ENCODE assay signal across 1 cellular context in the genomic region with DNA sequence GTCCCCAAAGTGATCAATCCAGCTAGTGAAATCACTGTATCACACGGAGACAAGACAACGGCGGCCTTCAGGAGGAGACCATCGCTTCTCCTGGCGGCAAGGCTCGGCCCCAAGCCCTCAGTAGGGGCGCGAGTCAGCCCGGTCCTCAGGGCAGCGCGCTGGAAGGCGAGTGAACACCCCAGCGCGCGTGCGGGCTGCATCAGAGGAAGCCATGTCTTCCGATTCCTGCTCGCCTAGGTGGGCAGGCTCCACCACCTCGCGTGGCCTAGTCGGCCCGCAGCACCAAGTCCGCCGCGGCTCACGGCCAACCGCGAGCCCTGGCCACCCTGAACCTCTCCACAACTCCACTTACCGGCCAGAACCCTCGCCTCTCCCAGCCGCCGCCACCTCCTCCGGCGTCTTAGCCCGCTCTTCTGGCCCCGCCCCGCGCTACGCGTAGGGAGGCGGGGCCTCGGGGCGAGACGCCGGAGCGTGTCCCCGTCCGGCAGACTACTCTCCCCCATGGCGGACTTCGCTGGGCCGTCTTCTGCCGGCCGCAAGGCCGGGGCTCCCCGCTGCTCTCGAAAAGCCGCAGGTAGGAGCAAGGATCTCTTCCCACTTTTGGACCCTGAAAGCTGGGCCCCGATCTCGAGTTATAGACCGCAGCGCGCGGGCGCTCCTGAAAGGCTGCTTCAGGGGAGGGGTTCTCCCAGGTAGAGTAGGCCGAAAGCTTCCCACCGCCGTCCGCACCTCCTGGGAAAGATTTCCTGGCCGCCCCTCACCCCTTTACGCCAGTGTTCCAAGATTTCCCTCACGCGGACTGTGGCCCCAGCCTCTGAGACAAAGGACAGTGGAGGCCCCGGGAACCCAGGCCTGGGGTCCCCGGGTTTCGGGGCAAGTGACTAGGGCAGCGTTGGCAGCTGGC.
TF ChIP-seq lines count a peak whose summit lies in the region.

Gene GLMN, minus strand, starts transcription at position 415 of the 904 bp plus-strand sequence. CDS start 988 bp downstream, outside the sequence.
Gene RPAP2, plus strand, starts transcription at position 487 of the 904 bp plus-strand sequence. Its CDS starts 15 bp downstream, at position 502.

TF ChIP-seq in WTC11, 78 proteins besides CTCF, POLR2A, EP300 and RAD21 (continued from another document and continues in another):
- TF ChIP-seq ZNF425 (CRISPR knock-in tag; conservative IDR thresholded peaks at IDR 0.05) (no peak), ZNF232 (CRISPR knock-in tag; IDR thresholded peaks at IDR 0.05) (peak; percentile 31; the same call in 1 of the 2 replicates), ZNF512 (CRISPR knock-in tag; IDR thresholded peaks at IDR 0.05; ENCODE audit: borderline replicate concordance) (no peak), SP1 (CRISPR knock-in tag; conservative IDR thresholded peaks at IDR 0.05) (peak; percentile 63; the same call in 1 of the 2 replicates), CBFB (CRISPR knock-in tag; IDR thresholded peaks at IDR 0.05; ENCODE audit: low read depth) (no peak), HMGA2 (CRISPR knock-in tag; IDR thresholded peaks at IDR 0.05) (no peak), IRF2 (CRISPR knock-in tag; IDR thresholded peaks at IDR 0.05; ENCODE audit: borderline replicate concordance, low read depth) (no peak), TCF7 (CRISPR knock-in tag; IDR thresholded peaks at IDR 0.05; ENCODE audit: low read depth) (no peak), PRRX2 (CRISPR knock-in tag; IDR thresholded peaks at IDR 0.05) (no peak), JUN (CRISPR knock-in tag; IDR thresholded peaks at IDR 0.05) (no peak), GRHL2 (CRISPR knock-in tag; IDR thresholded peaks at IDR 0.05; ENCODE audit: insufficient replicate concordance, severe bottlenecking) (no peak), ZNF121 (CRISPR knock-in tag; IDR thresholded peaks at IDR 0.05) (no peak), NR1H2 (CRISPR knock-in tag; IDR thresholded peaks at IDR 0.05) (no peak), CREM (CRISPR knock-in tag; IDR thresholded peaks at IDR 0.05) (peak; percentile 63; the same call in 1 of the 2 replicates), ZNF423 (CRISPR knock-in tag; IDR thresholded peaks at IDR 0.05) (no peak), E2F4 (CRISPR knock-in tag; IDR thresholded peaks at IDR 0.05; ENCODE audit: borderline replicate concordance, low read depth) (no peak), CDX4 (CRISPR knock-in tag; IDR thresholded peaks at IDR 0.05; ENCODE audit: borderline replicate concordance) (no peak), AFF4 (CRISPR knock-in tag; IDR thresholded peaks at IDR 0.05; ENCODE audit: borderline replicate concordance) (no peak), USF1 (CRISPR knock-in tag; IDR thresholded peaks at IDR 0.05) (peak; percentile 73), NFATC4 (CRISPR knock-in tag; IDR thresholded peaks at IDR 0.05) (no peak), ZNF263 (CRISPR knock-in tag; IDR thresholded peaks at IDR 0.05; ENCODE audit: low read depth) (no peak), MYBL2 (CRISPR knock-in tag; IDR thresholded peaks at IDR 0.05) (no peak), TEAD4 (CRISPR knock-in tag; IDR thresholded peaks at IDR 0.05) (0 out of 2 replicates have a peak, but pooled peaks have one; percentile 34), USF2 (CRISPR knock-in tag; IDR thresholded peaks at IDR 0.05) (0 out of 2 replicates have a peak, but pooled peaks have one; percentile 25), GABPB1 (CRISPR knock-in tag; IDR thresholded peaks at IDR 0.05) (no peak; the same call in 1 of the 2 replicates), STAT6 (CRISPR knock-in tag; conservative IDR thresholded peaks at IDR 0.05; ENCODE audit: low read depth) (no peak)
- TF ChIP-seq, protein P1, sequence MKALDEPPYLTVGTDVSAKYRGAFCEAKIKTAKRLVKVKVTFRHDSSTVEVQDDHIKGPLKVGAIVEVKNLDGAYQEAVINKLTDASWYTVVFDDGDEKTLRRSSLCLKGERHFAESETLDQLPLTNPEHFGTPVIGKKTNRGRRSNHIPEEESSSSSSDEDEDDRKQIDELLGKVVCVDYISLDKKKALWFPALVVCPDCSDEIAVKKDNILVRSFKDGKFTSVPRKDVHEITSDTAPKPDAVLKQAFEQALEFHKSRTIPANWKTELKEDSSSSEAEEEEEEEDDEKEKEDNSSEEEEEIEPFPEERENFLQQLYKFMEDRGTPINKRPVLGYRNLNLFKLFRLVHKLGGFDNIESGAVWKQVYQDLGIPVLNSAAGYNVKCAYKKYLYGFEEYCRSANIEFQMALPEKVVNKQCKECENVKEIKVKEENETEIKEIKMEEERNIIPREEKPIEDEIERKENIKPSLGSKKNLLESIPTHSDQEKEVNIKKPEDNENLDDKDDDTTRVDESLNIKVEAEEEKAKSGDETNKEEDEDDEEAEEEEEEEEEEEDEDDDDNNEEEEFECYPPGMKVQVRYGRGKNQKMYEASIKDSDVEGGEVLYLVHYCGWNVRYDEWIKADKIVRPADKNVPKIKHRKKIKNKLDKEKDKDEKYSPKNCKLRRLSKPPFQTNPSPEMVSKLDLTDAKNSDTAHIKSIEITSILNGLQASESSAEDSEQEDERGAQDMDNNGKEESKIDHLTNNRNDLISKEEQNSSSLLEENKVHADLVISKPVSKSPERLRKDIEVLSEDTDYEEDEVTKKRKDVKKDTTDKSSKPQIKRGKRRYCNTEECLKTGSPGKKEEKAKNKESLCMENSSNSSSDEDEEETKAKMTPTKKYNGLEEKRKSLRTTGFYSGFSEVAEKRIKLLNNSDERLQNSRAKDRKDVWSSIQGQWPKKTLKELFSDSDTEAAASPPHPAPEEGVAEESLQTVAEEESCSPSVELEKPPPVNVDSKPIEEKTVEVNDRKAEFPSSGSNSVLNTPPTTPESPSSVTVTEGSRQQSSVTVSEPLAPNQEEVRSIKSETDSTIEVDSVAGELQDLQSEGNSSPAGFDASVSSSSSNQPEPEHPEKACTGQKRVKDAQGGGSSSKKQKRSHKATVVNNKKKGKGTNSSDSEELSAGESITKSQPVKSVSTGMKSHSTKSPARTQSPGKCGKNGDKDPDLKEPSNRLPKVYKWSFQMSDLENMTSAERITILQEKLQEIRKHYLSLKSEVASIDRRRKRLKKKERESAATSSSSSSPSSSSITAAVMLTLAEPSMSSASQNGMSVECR (CRISPR knock-in tag; IDR thresholded peaks at IDR 0.05; ENCODE audit: borderline replicate concordance), result peak; percentile 77; the same call in 1 of the 2 replicates
- TF ChIP-seq, protein P2, sequence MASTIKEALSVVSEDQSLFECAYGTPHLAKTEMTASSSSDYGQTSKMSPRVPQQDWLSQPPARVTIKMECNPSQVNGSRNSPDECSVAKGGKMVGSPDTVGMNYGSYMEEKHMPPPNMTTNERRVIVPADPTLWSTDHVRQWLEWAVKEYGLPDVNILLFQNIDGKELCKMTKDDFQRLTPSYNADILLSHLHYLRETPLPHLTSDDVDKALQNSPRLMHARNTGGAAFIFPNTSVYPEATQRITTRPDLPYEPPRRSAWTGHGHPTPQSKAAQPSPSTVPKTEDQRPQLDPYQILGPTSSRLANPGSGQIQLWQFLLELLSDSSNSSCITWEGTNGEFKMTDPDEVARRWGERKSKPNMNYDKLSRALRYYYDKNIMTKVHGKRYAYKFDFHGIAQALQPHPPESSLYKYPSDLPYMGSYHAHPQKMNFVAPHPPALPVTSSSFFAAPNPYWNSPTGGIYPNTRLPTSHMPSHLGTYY (CRISPR knock-in tag; IDR thresholded peaks at IDR 0.05), result no peak
